ENCODE assay signal across 31 cellular contexts in the genomic region with DNA sequence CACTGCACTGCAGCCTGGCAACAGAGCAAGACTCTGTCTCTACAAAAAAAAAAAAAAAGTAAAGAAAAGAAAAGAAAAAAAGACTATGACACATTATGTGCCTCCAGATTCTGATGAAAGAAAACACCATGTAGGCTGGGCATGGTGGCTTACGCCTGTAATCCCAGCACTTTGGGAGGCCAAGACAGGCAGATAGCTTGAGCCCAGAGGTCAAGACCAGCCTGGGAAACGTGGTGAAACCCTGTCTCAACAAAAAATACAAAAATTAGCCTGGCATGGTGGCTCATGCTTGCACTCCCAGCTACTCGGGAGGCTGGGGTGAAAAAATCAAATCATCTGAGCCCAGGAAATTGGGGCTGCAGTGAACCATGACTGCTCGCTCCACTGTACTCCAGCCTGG. TPM values are rescaled to one million over a fixed set of nuclear protein-coding genes. Genes with fewer than 3 reads are reported as not detected.
DNase-seq lines count a peak whose midpoint lies in the region; ATAC-seq and TF ChIP-seq lines count a peak whose summit lies in the region.
"Had no signal": no experiment of that assay in that cellular context is flagged by ENCODE, and none has a peak within 500 bp of the region (broad histone marks: within the 10 kb centered on the region; RNA-seq: fewer than 3 reads in every experiment).

No MANE protein-coding gene starts in this region.

- CTCF ChIA-PET in IMR-90 (lab: Yijun Ruan, JAX): no interaction called here

- H3K14ac ChIP-seq in IMR-90 (replicated peaks; ENCODE audit: low read depth, low read length): no peak overlapping the region

- H3K27me3 ChIP-seq in IMR-90 (ENCODE audit: control insufficient read depth, insufficient read depth, low read length) (no peaks in the 10 kb centered on the region), brain microvascular endothelial cell (replicated peaks) (no peaks in the 10 kb centered on the region), osteoblast (ENCODE audit: insufficient read depth, low read length) (no peaks in the 10 kb centered on the region)
- H3K27me3 ChIP-seq: ascending aorta, esophagus squamous epithelium, foreskin keratinocyte, Peyer's patch, suprapubic skin, upper lobe of right lung had no signal

- no peak overlapping the region for H2BK5ac ChIP-seq in IMR-90 (ENCODE audit: low read depth, low read length, poor library complexity, severe bottlenecking)

- POLR2A ChIA-PET in IMR-90 (lab: Charles Lee; ENCODE audit: unreplicated experiment): no interaction called here

- no peak for TF ChIP-seq RAD21 in IMR-90 (IDR thresholded peaks at IDR 0.05; ENCODE audit: low read length)

- H3K23ac ChIP-seq in IMR-90 (ENCODE audit: low read depth, low read length): no peak overlapping the region

- ATAC-seq in IMR-90 (ENCODE audit: low read depth): no peak
- ATAC-seq: foreskin keratinocyte; lower lobe of right lung; naive thymus-derived CD8-positive, alpha-beta T cell; stimulated activated effector memory CD8-positive, alpha-beta T cell treated with anti-CD3 and anti-CD28 coated beads, Interleukin-12 subunit alpha, Interleukin-12 subunit beta, amount 100 ng/mL, for 72 hours; upper lobe of right lung had no signal

- TF ChIP-seq POLR2A in IMR-90 (IDR thresholded peaks at IDR 0.05; ENCODE audit: low read depth, low read length): no peak

- no TSS peak for BruUV-seq in IMR-90 (replicated peaks; lab: Mats Ljungman, UMichigan)

- intact Hi-C loops in IMR-90 (cut with micrococcal nuclease): no loop called here

- H2AK9ac ChIP-seq in IMR-90 (replicated peaks; ENCODE audit: low read depth, low read length, poor library complexity): no peak overlapping the region

- no peak overlapping the region for H2BK15ac ChIP-seq in IMR-90 (ENCODE audit: low read depth, low read length)

- no peak overlapping the region for H3K4me2 ChIP-seq in IMR-90 (ENCODE audit: low read depth, low read length)
- H3K4me2 ChIP-seq in osteoblast (ENCODE audit: insufficient read depth, low read length): peak overlapping the region; percentile 23

- H3K56ac ChIP-seq in IMR-90 (ENCODE audit: extremely low read depth, insufficient read depth, low read length): no peak overlapping the region

- peaks cover 81% of the 10 kb centered on the region for H3K79me2 ChIP-seq in osteoblast (ENCODE audit: insufficient read depth, low read length)

- H3K79me1 ChIP-seq in IMR-90 (ENCODE audit: low read depth in 1 of 2, low read length in 2 of 2): no peaks in the 10 kb centered on the region

- no peak overlapping the region for H3K9ac ChIP-seq in IMR-90 (ENCODE audit: low read depth, low read length)

- H4K20me1 ChIP-seq in IMR-90 (ENCODE audit: insufficient read depth, low read length) (peaks cover 17% of the 10 kb centered on the region), osteoblast (ENCODE audit: insufficient read depth, low read length) (peaks cover 5% of the 10 kb centered on the region)

- dilution Hi-C loops in IMR-90 (cut with HindIII; ENCODE audit: low sequenced_read_pairs, unreplicated experiment): no loop called here

- H4K8ac ChIP-seq in IMR-90 (ENCODE audit: low read depth in 2 of 2, low read length in 2 of 2): no peak overlapping the region

- no peak for DNase-seq in IMR-90
- DNase-seq in brain microvascular endothelial cell: no peak
- DNase-seq in osteoblast (ENCODE audit: insufficient read length, low spot score, missing footprints): no peak
- DNase-seq in occipital lobe (lab: John Stamatoyannopoulos, UW): no peak
- DNase-seq in stimulated activated CD4-positive, alpha-beta T cell treated with anti-CD3 and anti-CD28 coated beads, Interleukin-4, amount 100 ng/mL, for 4 hours: no peak
- no peak for DNase-seq in NCI-H446 (lab: John Stamatoyannopoulos, UW)
- no peak for DNase-seq in activated T-cell treated with anti-CD3 and anti-CD28 coated beads for 4 hours
- DNase-seq: activated CD4-positive, alpha-beta T cell treated with anti-CD3 and anti-CD28 coated beads for 48 hours; activated CD8-positive, alpha-beta memory T cell treated with anti-CD3 and anti-CD28 coated beads for 24 hours; activated gamma-delta T cell; activated T-cell treated with anti-CD3 and anti-CD28 coated beads, Interleukin-2, amount 50 U/mL, for 24 hours; DND-41; esophagus squamous epithelium; foreskin keratinocyte; GOT3; kidney; lower lobe of right lung; naive thymus-derived CD8-positive, alpha-beta T cell; NCI-H1092 treated with DMSO at 0.1 percent for 48 hours; NCI-H187; NCI-H526; NK-92 treated with Interleukin-12 subunit alpha and Interleukin-12 subunit beta, amount 100 ng/mL, for 24 hours; nucleus accumbens; Peyer's patch; SIG-M5; stimulated activated CD4-positive, alpha-beta T cell treated with anti-CD3 and anti-CD28 coated beads, Interleukin-15, amount 100 ng/mL, for 24 hours; upper lobe of right lung had no signal

- H3K9me3 ChIP-seq in IMR-90 (ENCODE audit: control insufficient read depth, insufficient read depth, low read length): no peaks in the 10 kb centered on the region
- no peaks in the 10 kb centered on the region for H3K9me3 ChIP-seq in osteoblast (ENCODE audit: low read depth, low read length)
- H3K9me3 ChIP-seq: ascending aorta, esophagus squamous epithelium, lower lobe of right lung, Peyer's patch, suprapubic skin, upper lobe of right lung had no signal

- H2BK120ac ChIP-seq in IMR-90 (ENCODE audit: low read depth, low read length): no peak overlapping the region

- H3K4me1 ChIP-seq in IMR-90 (ENCODE audit: control insufficient read depth, insufficient read depth, low read length) (no peaks in the 10 kb centered on the region; the same call in 1 of the 2 replicates), osteoblast (ENCODE audit: insufficient read depth, low read length) (no peaks in the 10 kb centered on the region)
- H3K4me1 ChIP-seq: ascending aorta, esophagus squamous epithelium, foreskin keratinocyte, lower lobe of right lung, Peyer's patch, suprapubic skin, upper lobe of right lung had no signal

- H3K4ac ChIP-seq in IMR-90 (ENCODE audit: low read depth, low read length): no peak overlapping the region

- in situ Hi-C loops in IMR-90 (cut with MboI; ENCODE audit: low sequenced_read_pairs): no loop called here
- in situ Hi-C loops in brain microvascular endothelial cell (cut with HindIII; ENCODE audit: low pct_ligation_motif_present, low sequenced_read_pairs): no loop called here

- H4K91ac ChIP-seq in IMR-90 (ENCODE audit: insufficient read depth, low read depth, low read length): no peak overlapping the region

- H3K27ac ChIP-seq in C4-2B (peak overlapping the region; percentile 38; the same call in 1 of the 2 replicates), IMR-90 (ENCODE audit: insufficient read depth, low read length) (peak overlapping the region; percentile 35; the same call in 1 of the 2 replicates), brain microvascular endothelial cell (peak overlapping the region; percentile 31), osteoblast (ENCODE audit: low read depth, low read length) (peak overlapping the region; percentile 27)
- H3K27ac ChIP-seq: ascending aorta, esophagus squamous epithelium, foreskin keratinocyte, lower lobe of right lung, Peyer's patch, suprapubic skin, upper lobe of right lung had no signal

- no peak overlapping the region for H3K4me3 ChIP-seq in IMR-90 (ENCODE audit: insufficient read depth, low read depth, low read length)
- no peak overlapping the region for H3K4me3 ChIP-seq in brain microvascular endothelial cell (ENCODE audit: low read depth, low read length)
- H3K4me3 ChIP-seq in osteoblast (ENCODE audit: insufficient read depth, low read length): no peak overlapping the region
- H3K4me3 ChIP-seq: ascending aorta, esophagus squamous epithelium, lower lobe of right lung, Peyer's patch, suprapubic skin, upper lobe of right lung had no signal

- H2AK5ac ChIP-seq in IMR-90 (ENCODE audit: low read depth, low read length): no peak overlapping the region

- H3K36me3 ChIP-seq in IMR-90 (ENCODE audit: control insufficient read depth, insufficient read depth, low read length) (no peaks in the 10 kb centered on the region), brain microvascular endothelial cell (replicated peaks) (no peaks in the 10 kb centered on the region), osteoblast (ENCODE audit: insufficient read depth, low read length) (no peaks in the 10 kb centered on the region)
- H3K36me3 ChIP-seq: ascending aorta, lower lobe of right lung, Peyer's patch, suprapubic skin, upper lobe of right lung had no signal

- no peak overlapping the region for H4K5ac ChIP-seq in IMR-90 (ENCODE audit: low read depth, low read length)

- no peaks in the 10 kb centered on the region for H3K9me1 ChIP-seq in IMR-90 (ENCODE audit: insufficient read depth, low read length)

- no peak overlapping the region for H3K18ac ChIP-seq in IMR-90 (ENCODE audit: low read depth, low read length)

- H2BK20ac ChIP-seq in IMR-90 (ENCODE audit: low read depth, low read length): no peak overlapping the region

- no peak for TF ChIP-seq CTCF in C4-2B (conservative IDR thresholded peaks at IDR 0.05)
- no peak for TF ChIP-seq CTCF in IMR-90 (conservative IDR thresholded peaks at IDR 0.05; ENCODE audit: low read depth, low read length)
- no peak for TF ChIP-seq CTCF in brain microvascular endothelial cell (IDR thresholded peaks at IDR 0.05; ENCODE audit: low read depth, low read length, missing control alignments)
- TF ChIP-seq CTCF in osteoblast (IDR thresholded peaks at IDR 0.05; ENCODE audit: extremely low read depth, low read depth, low read length): no peak

- H2AFZ ChIP-seq in IMR-90 (replicated peaks; ENCODE audit: low read length, poor library complexity): no peak overlapping the region
- no peak overlapping the region for H2AFZ ChIP-seq in osteoblast (ENCODE audit: low read length)

- no CpG with 5 or more reads among the region's 4 CpGs for WGBS in IMR-90 (ENCODE audit: extremely low coverage in 2 of 2, insufficient read length in 1 of 2), 2 experiments

TF ChIP-seq in IMR-90, 13 proteins besides CTCF, POLR2A, EP300 and RAD21 (continues in another document):
- TF ChIP-seq SMC3 (IDR thresholded peaks at IDR 0.05; ENCODE audit: low read depth, low read length) (no peak), CHD1 (IDR thresholded peaks at IDR 0.05; ENCODE audit: low read depth, low read length) (no peak), NFE2L2 (IDR thresholded peaks at IDR 0.05; ENCODE audit: low read depth, low read length) (no peak), FOS (IDR thresholded peaks at IDR 0.05; ENCODE audit: low read depth, low read length) (no peak)
- TF ChIP-seq, protein P1, sequence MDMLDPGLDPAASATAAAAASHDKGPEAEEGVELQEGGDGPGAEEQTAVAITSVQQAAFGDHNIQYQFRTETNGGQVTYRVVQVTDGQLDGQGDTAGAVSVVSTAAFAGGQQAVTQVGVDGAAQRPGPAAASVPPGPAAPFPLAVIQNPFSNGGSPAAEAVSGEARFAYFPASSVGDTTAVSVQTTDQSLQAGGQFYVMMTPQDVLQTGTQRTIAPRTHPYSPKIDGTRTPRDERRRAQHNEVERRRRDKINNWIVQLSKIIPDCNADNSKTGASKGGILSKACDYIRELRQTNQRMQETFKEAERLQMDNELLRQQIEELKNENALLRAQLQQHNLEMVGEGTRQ (IDR thresholded peaks at IDR 0.05; ENCODE audit: low read depth, low read length): no peak

RNA-seq across cellular contexts. Expression of a gene that starts 19.4 kb away (rescaled TPM):
- 58.8 and 93.9 TPM in 2 replicates for total RNA-seq in IMR-90 (2012; rRNA removed)
- polyA plus RNA-seq in IMR-90 (2012; rRNA removed): 37.4 and 42.9 TPM in 2 replicates
- polyA plus RNA-seq in IMR-90 (2012; cell fraction: cytosol; rRNA removed): 4.0 and 5.5 TPM in 2 replicates
- 14.3 and 148 TPM in 2 replicates for polyA plus RNA-seq in IMR-90 (2012; cell fraction: nucleus; rRNA removed; ENCODE audit: low replicate concordance)
- 71.7 and 79.3 TPM in 2 replicates for total RNA-seq in osteoblast
- total RNA-seq in occipital lobe: 107 TPM
